In the genomic region with DNA sequence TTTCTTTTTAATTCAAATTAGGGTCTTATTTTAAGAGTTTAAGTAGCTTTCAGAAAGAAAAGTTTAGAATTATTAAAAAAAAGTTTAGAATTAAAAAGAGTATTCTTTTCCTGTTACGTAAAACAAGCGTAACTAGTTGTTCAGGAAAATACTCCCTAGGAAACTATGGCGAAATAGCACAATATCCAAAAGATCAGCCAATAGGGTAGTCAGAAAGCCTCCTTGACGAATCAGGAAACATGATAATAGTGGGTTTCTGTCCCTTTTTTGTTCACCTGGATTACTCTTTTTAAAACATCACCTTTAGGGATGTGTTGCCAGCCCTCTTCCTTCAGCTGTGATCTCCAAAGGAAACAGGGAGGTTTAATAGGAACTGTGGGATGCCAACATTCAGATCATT, we compare ENCODE assay signal across 14 cellular contexts. TPM values are rescaled to one million over a fixed set of nuclear protein-coding genes. Genes with fewer than 3 reads are reported as not detected.
A peak's percentile ranks its signal among the peaks of the same experiment; 100 is the strongest.
DNase-seq lines count a peak whose midpoint lies in the region; ATAC-seq and TF ChIP-seq lines count a peak whose summit lies in the region.
"Had no signal": no experiment of that assay in that cellular context is flagged by ENCODE, and none has a peak within 500 bp of the region (broad histone marks: within the 10 kb centered on the region; RNA-seq: fewer than 3 reads in every experiment).

No MANE protein-coding gene starts in this region.

- peak overlapping the region; percentile 56 for H3K27ac ChIP-seq in cardiac muscle cell
- H3K27ac ChIP-seq in lower lobe of right lung: peak overlapping the region; percentile 59
- peak overlapping the region; percentile 4 for H3K27ac ChIP-seq in subcutaneous abdominal adipose tissue (ENCODE audit: low read depth, low read length)
- no peak overlapping the region for H3K27ac ChIP-seq in caudate nucleus (ENCODE audit: low read depth, low read length)

- no peaks in the 10 kb centered on the region for H3K27me3 ChIP-seq in cardiac muscle cell
- no peaks in the 10 kb centered on the region for H3K27me3 ChIP-seq in lower lobe of right lung (ENCODE audit: low read depth)
- no peaks in the 10 kb centered on the region for H3K27me3 ChIP-seq in subcutaneous abdominal adipose tissue (ENCODE audit: control insufficient read depth in 5 of 5, insufficient read depth in 4 of 5, low read length in 5 of 5)

- peak overlapping the region; percentile 51 for H3K4me3 Mint-ChIP-seq in activated T-helper 1 cell treated with anti-CD3 and anti-CD28 coated beads, Interleukin-12 subunit alpha, Interleukin-12 subunit beta, Interleukin-2, Interleukin-4 antibody, amounts not matched to agents 30 ng/mL and 10 ng/mL and 1 ng/mL, durations not matched to agents 14 hours and 24 hours and 36 hours

- H3K9ac ChIP-seq in subcutaneous abdominal adipose tissue (ENCODE audit: low read length in 5 of 5): no peak overlapping the region

- peaks cover 33% of the 10 kb centered on the region for H3K4me1 ChIP-seq in cardiac muscle cell (ENCODE audit: low read depth)
- peaks cover 49% of the 10 kb centered on the region for H3K4me1 ChIP-seq in lower lobe of right lung
- peaks cover 0 to 39% (median 13%) of the 10 kb centered on the region in 5 donors for H3K4me1 ChIP-seq in subcutaneous abdominal adipose tissue (ENCODE audit: control insufficient read depth in 5 of 5, insufficient read depth in 5 of 5, low read length in 5 of 5)

- H3K9me3 Mint-ChIP-seq in activated T-helper 1 cell treated with anti-CD3 and anti-CD28 coated beads, Interleukin-12 subunit alpha, Interleukin-12 subunit beta, Interleukin-2, Interleukin-4 antibody, amounts not matched to agents 30 ng/mL and 10 ng/mL and 1 ng/mL, durations not matched to agents 14 hours and 24 hours and 36 hours: no peaks in the 10 kb centered on the region

- H3K4me3 ChIP-seq in cardiac muscle cell (no peak overlapping the region), lower lobe of right lung (no peak overlapping the region), subcutaneous abdominal adipose tissue (ENCODE audit: low read depth in 1 of 5, low read length in 5 of 5) (no peak overlapping the region)

- TF ChIP-seq CTCF in cardiac muscle cell (IDR thresholded peaks at IDR 0.05; ENCODE audit: low read depth, low read length) (no peak), lower lobe of right lung (IDR thresholded peaks at IDR 0.05) (no peak)

- DNase-seq in cardiac muscle cell (ENCODE audit: low read depth in 1 of 2, low spot score in 1 of 2) (peak in 1 of 2 donors; percentile 49), left ventricle myocardium superior (no peak), lower lobe of right lung (no peak), NCI-H748 (lab: John Stamatoyannopoulos, UW; ENCODE audit: unreplicated experiment) (no peak), nucleus accumbens (lab: John Stamatoyannopoulos, UW) (no peak), caudate nucleus (lab: John Stamatoyannopoulos, UW) (no peak)
- DNase-seq in activated T-helper 1 cell treated with anti-CD3 and anti-CD28 coated beads, Interleukin-12 subunit alpha, Interleukin-12 subunit beta, Interleukin-2, Interleukin-4 antibody, amounts not matched to agents 30 ng/mL and 10 ng/mL and 1 ng/mL, durations not matched to agents 14 hours and 24 hours and 36 hours (ENCODE audit: low spot score): no peak
- DNase-seq: NCI-H1694; NCI-H748 treated with DMSO at 0.1 percent for 48 hours; SIG-M5; stimulated activated CD4-positive, alpha-beta T cell treated with anti-CD3 and anti-CD28 coated beads, Interleukin-4, amount 100 ng/mL, for 1 hour had no signal

- H3K36me3 Mint-ChIP-seq in activated T-helper 1 cell treated with anti-CD3 and anti-CD28 coated beads, Interleukin-12 subunit alpha, Interleukin-12 subunit beta, Interleukin-2, Interleukin-4 antibody, amounts not matched to agents 30 ng/mL and 10 ng/mL and 1 ng/mL, durations not matched to agents 14 hours and 24 hours and 36 hours (ENCODE audit: low read depth): peaks cover 10% of the 10 kb centered on the region

- intact Hi-C loops in left ventricle myocardium superior (cut with micrococcal nuclease) (no loop called here), lower lobe of right lung (cut with DNase I) (no loop called here)
- intact Hi-C loops in activated T-helper 1 cell treated with anti-CD3 and anti-CD28 coated beads, Interleukin-12 subunit alpha, Interleukin-12 subunit beta, Interleukin-2, Interleukin-4 antibody, amounts not matched to agents 30 ng/mL and 10 ng/mL and 1 ng/mL, durations not matched to agents 14 hours and 24 hours and 36 hours (cut with micrococcal nuclease): loop anchor here (1.0 kb wide), 1 partner anchor 8 kb away; no protein-coding TSS in a partner anchor

- ATAC-seq in left ventricle myocardium superior (no peak), lower lobe of right lung (no peak)

- H3K9me3 ChIP-seq in cardiac muscle cell (ENCODE audit: low read depth) (no peaks in the 10 kb centered on the region), lower lobe of right lung (no peaks in the 10 kb centered on the region), subcutaneous abdominal adipose tissue (ENCODE audit: control insufficient read depth in 5 of 5, low read length in 5 of 5) (no peaks in the 10 kb centered on the region)

- H3K27ac Mint-ChIP-seq in activated T-helper 1 cell treated with anti-CD3 and anti-CD28 coated beads, Interleukin-12 subunit alpha, Interleukin-12 subunit beta, Interleukin-2, Interleukin-4 antibody, amounts not matched to agents 30 ng/mL and 10 ng/mL and 1 ng/mL, durations not matched to agents 14 hours and 24 hours and 36 hours: peak overlapping the region; percentile 25
- H3K27ac Mint-ChIP-seq: progenitor cell of endocrine pancreas had no signal

- peaks cover 71% of the 10 kb centered on the region for H3K4me1 Mint-ChIP-seq in activated T-helper 1 cell treated with anti-CD3 and anti-CD28 coated beads, Interleukin-12 subunit alpha, Interleukin-12 subunit beta, Interleukin-2, Interleukin-4 antibody, amounts not matched to agents 30 ng/mL and 10 ng/mL and 1 ng/mL, durations not matched to agents 14 hours and 24 hours and 36 hours (ENCODE audit: low read depth)

- H3K27me3 Mint-ChIP-seq in activated T-helper 1 cell treated with anti-CD3 and anti-CD28 coated beads, Interleukin-12 subunit alpha, Interleukin-12 subunit beta, Interleukin-2, Interleukin-4 antibody, amounts not matched to agents 30 ng/mL and 10 ng/mL and 1 ng/mL, durations not matched to agents 14 hours and 24 hours and 36 hours (ENCODE audit: insufficient read depth): no peaks in the 10 kb centered on the region

- no peaks in the 10 kb centered on the region for H3K36me3 ChIP-seq in cardiac muscle cell
- H3K36me3 ChIP-seq in lower lobe of right lung: no peaks in the 10 kb centered on the region
- H3K36me3 ChIP-seq in subcutaneous abdominal adipose tissue (ENCODE audit: control insufficient read depth in 5 of 5, insufficient read depth in 5 of 5, low read length in 5 of 5): no peaks in the 10 kb centered on the region

RNA-seq across cellular contexts. Expression of gene S1PR1, which starts 25.2 kb away (rescaled TPM):
- total RNA-seq in cardiac muscle cell (58.6 and 62.2 TPM in 2 replicates), left ventricle myocardium superior (58.1 TPM), lower lobe of right lung (107 TPM)
- polyA plus RNA-seq in cardiac muscle cell: 58.1 and 59.1 TPM in 2 replicates
- 42.5 and 42.9 TPM in 2 replicates for total RNA-seq in activated T-helper 1 cell treated with anti-CD3 and anti-CD28 coated beads, Interleukin-12 subunit alpha, Interleukin-12 subunit beta, Interleukin-2, Interleukin-4 antibody, amounts not matched to agents 30 ng/mL and 10 ng/mL and 1 ng/mL, durations not matched to agents 14 hours and 24 hours and 36 hours
- total RNA-seq: G401 had no signal
